25 cellular contexts compared by ENCODE assay signal in the genomic region with DNA sequence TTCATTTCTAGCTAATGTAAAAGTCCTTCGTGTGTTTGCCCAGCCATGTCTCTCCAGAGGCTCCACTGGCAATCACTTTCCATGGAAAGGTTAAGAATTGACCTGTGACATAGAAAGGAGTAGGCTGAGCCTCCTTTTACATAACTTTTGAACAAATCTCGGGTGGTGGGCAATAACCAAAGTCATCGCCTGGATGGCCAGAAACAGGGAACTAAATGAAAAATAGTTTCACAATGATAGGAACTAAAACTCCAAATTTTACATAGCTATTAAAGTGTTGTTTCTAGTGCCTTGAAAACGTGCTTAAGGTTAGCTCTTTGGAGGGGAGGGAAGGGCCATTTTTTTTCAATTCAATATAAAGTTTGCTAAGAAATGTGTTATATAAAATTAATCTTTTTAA. TPM values are rescaled to one million over a fixed set of nuclear protein-coding genes. Genes with fewer than 3 reads are reported as not detected.
A peak's percentile ranks its signal among the peaks of the same experiment; 100 is the strongest.
DNase-seq lines count a peak whose midpoint lies in the region; ATAC-seq, FAIRE-seq and TF ChIP-seq lines count a peak whose summit lies in the region.
"Had no signal": no experiment of that assay in that cellular context is flagged by ENCODE, and none has a peak within 500 bp of the region (broad histone marks: within the 10 kb centered on the region; RNA-seq: fewer than 3 reads in every experiment).

No MANE protein-coding gene starts in this region.

- ATAC-seq in HG03521 (IDR thresholded peaks at IDR 0.05; ENCODE audit: unreplicated experiment): no peak
- ATAC-seq: effector memory CD8-positive, alpha-beta T cell; lower lobe of right lung; naive thymus-derived CD4-positive, alpha-beta T cell had no signal

- DNase-seq in NOMO-1 treated with DMSO at 0.1 percent for 48 hours (lab: John Stamatoyannopoulos, UW; ENCODE audit: unreplicated experiment) (peak; percentile 28), frontal cortex (ENCODE audit: low spot score in 2 of 2) (no peak), spleen (no peak), anterior cingulate cortex (lab: John Stamatoyannopoulos, UW) (no peak), suprapubic skin (ENCODE audit: low spot score in 2 of 2) (no peak)
- DNase-seq: activated CD4-positive, alpha-beta memory T cell treated with anti-CD3 and anti-CD28 coated beads, Interleukin-2, amount 10 ng/mL, durations not matched to agents 7 days and 5 days; activated naive CD4-positive, alpha-beta T cell treated with anti-CD3 and anti-CD28 coated beads for 36 hours; activated T-cell treated with anti-CD3 and anti-CD28 coated beads, Interleukin-2, amount 50 U/mL, for 24 hours; aorta; effector memory CD8-positive, alpha-beta T cell; H9; lower lobe of right lung; naive thymus-derived CD4-positive, alpha-beta T cell; NCI-H1092 treated with DMSO at 0.1 percent for 48 hours; NCI-H2081 treated with DMSO at 0.1 percent for 48 hours; NCI-H524 treated with DMSO at 0.1 percent for 48 hours; ovary; stimulated activated CD4-positive, alpha-beta T cell treated with anti-CD3 and anti-CD28 coated beads, Interleukin-4, amount 100 ng/mL, for 1 hour; stomach had no signal

- H3K4me3 ChIP-seq in HEK293 (ENCODE audit: low read depth, low read length): no peak overlapping the region
- no peak overlapping the region for H3K4me3 ChIP-seq in spleen
- H3K4me3 ChIP-seq in suprapubic skin: no peak overlapping the region
- H3K4me3 ChIP-seq: lower lobe of right lung, ovary, SJSA1, skin epidermis, stomach had no signal

- H3K27me3 ChIP-seq in spleen (replicated peaks in 1 of 7) (peaks cover 0 to 42% (median 12%) of the 10 kb centered on the region in 7 donors), suprapubic skin (no peaks in the 10 kb centered on the region)
- H3K27me3 ChIP-seq: ovary, SJSA1 had no signal

- CTCF ChIA-PET in HEK293 (lab: Yijun Ruan, JAX): interaction anchor here (0.9 to 3.9 kb wide), 12 partner anchors 10 to 766 kb away, joined by 3 to 21 read pairs (median 4); no protein-coding TSS in a partner anchor

- TF ChIP-seq POLR2A in spleen (IDR thresholded peaks at IDR 0.05) (no peak), suprapubic skin (IDR thresholded peaks at IDR 0.05) (no peak)

- POLR2A ChIA-PET in HEK293 (lab: Yijun Ruan, JAX): no interaction called here

- H3K27ac ChIP-seq in HEK293 (ENCODE audit: extremely low read depth, low read depth, low read length): no peak overlapping the region
- H3K27ac ChIP-seq in spleen: peak overlapping the region in 5 of 8 donors; percentile 14 to 91 (median 43)
- no peak overlapping the region for H3K27ac ChIP-seq in suprapubic skin
- H3K27ac ChIP-seq: SJSA1 had no signal

- H3K9me3 ChIP-seq in HEK293 (ENCODE audit: control insufficient read depth, insufficient read depth, low read depth, low read length) (no peaks in the 10 kb centered on the region), spleen (no peaks in the 10 kb centered on the region), suprapubic skin (no peaks in the 10 kb centered on the region)
- H3K9me3 ChIP-seq: lower lobe of right lung, ovary, SJSA1, stomach had no signal

- TF ChIP-seq CTCF in HEK293 (tag by site-specific recombination; IDR thresholded peaks at IDR 0.05): no peak
- TF ChIP-seq CTCF in spleen (IDR thresholded peaks at IDR 0.05 in 8 of 11, conservative IDR thresholded peaks at IDR 0.05 in 3 of 11): no peak
- TF ChIP-seq CTCF in suprapubic skin (IDR thresholded peaks at IDR 0.05): no peak

- intact Hi-C loops in spleen (cut with DNase I; ENCODE audit: low total_unique reads): no loop called here

- peak; percentile 8 for FAIRE-seq in frontal cortex (lab: Jason Lieb, UNC)
- FAIRE-seq: GM12892 had no signal

- no peak for TF ChIP-seq EP300 in suprapubic skin (IDR thresholded peaks at IDR 0.05)

- 43 to 61% (median 51%) methylated on average over 4 of the region's 4 CpGs for WGBS in spleen, 5 donors
- 84% methylated on average over 4 of the region's 4 CpGs for WGBS in suprapubic skin

- H3K36me3 ChIP-seq in HEK293 (ENCODE audit: control insufficient read depth in 2 of 2, insufficient read depth in 1 of 2, low read length in 2 of 2) (no peaks in the 10 kb centered on the region), spleen (no peaks in the 10 kb centered on the region), suprapubic skin (no peaks in the 10 kb centered on the region)
- H3K36me3 ChIP-seq: lower lobe of right lung, ovary, stomach had no signal

- H3K4me1 ChIP-seq in HEK293 (ENCODE audit: control insufficient read depth, insufficient read depth, low read length) (peaks cover 9% of the 10 kb centered on the region), spleen (peaks cover 6 to 72% (median 45%) of the 10 kb centered on the region in 6 donors), suprapubic skin (peaks cover 56% of the 10 kb centered on the region)

TF ChIP-seq in HEK293, 187 proteins besides CTCF, POLR2A, EP300 and RAD21:
- TF ChIP-seq ZNF791 (tag by site-specific recombination; IDR thresholded peaks at IDR 0.05) (no peak), KLF10 (tag by site-specific recombination; IDR thresholded peaks at IDR 0.05) (0 out of 2 replicates have a peak, but pooled peaks have one; percentile 15)

RNA-seq across cellular contexts. Expression of gene BHLHE41, which starts 6.5 kb away (rescaled TPM):
- total RNA-seq in frontal cortex (0.41 TPM), spleen (10 to 100 TPM in 6 of 7 donors, 1 to 10 TPM in 1; 7.2 to 46.9 (median 27.0) TPM), suprapubic skin (1 to 10 TPM; 2.5 to 7.2 (median 5.6) TPM)
- polyA plus RNA-seq in spleen: 10 to 100 TPM in 2 of 3 donors, 1 to 10 TPM in 1; 8.7 to 22.9 (median 19.5) TPM
- total RNA-seq: activated CD4-positive, alpha-beta memory T cell treated with anti-CD3 and anti-CD28 coated beads, Interleukin-2, amount 10 ng/mL, durations not matched to agents 7 days and 5 days; activated naive CD4-positive, alpha-beta T cell treated with anti-CD3 and anti-CD28 coated beads for 36 hours; OCI-LY7 had no signal
- polyA plus RNA-seq: naive thymus-derived CD4-positive, alpha-beta T cell had no signal

Comparison
In these comparisons a context has a peak if more than half of its experiments do, and no peak if none do; other contexts are left out.
1. H3K27ac ChIP-seq: peak in spleen (5 of 8); none in HEK293 (single experiment) and suprapubic skin (single experiment).